In genomic region chr12:58519839-58520238, GRCh38 we compare ENCODE assay signal across 10 cellular contexts.
"Had no signal": no experiment of that assay in that cellular context is flagged by ENCODE, and none has a peak within 500 bp of the region (broad histone marks: within the 10 kb centered on the region; RNA-seq: fewer than 3 reads in every experiment).

No MANE protein-coding gene starts in this region.

- H3K9me3 ChIP-seq: HAP-1 had no signal

- H3K4me2 ChIP-seq: GM23338 had no signal

- ATAC-seq: GM23338, HCT116 had no signal

- H2AFZ ChIP-seq: GM23248, GM23338 had no signal

- FAIRE-seq: H1 had no signal

- H3K36me3 ChIP-seq: HAP-1 had no signal

- DNase-seq: GM23248, GOT3, H7, H9, HCEC 1CT, HFFc6 had no signal

- H3K4me1 ChIP-seq: HAP-1 had no signal

- H3K4me3 ChIP-seq: GM23248, GM23338, HAP-1 had no signal

- H3K9ac ChIP-seq: GM23248 had no signal

- H3K27ac ChIP-seq: GM23248 had no signal
